ENCODE assay signal across 1 cellular context in genomic region chr9:38620483-38621433, GRCh38.
TF ChIP-seq lines count a peak whose summit lies in the region.

ANKRD18A (minus strand) TSS chr9:38620596; CDS start chr9:38620285, 311 bp downstream.

TF ChIP-seq in HEK293, 187 proteins besides CTCF, POLR2A, EP300 and RAD21 (continued from another document and continues in another):
- peak; percentile 35; the same call in 1 of the 2 replicates for TF ChIP-seq ZNF449 (tag by site-specific recombination; IDR thresholded peaks at IDR 0.05)
- no peak for TF ChIP-seq ZNF302 (tag by site-specific recombination; IDR thresholded peaks at IDR 0.05; ENCODE audit: low read depth)
- no peak for TF ChIP-seq ZBTB1 (tag by site-specific recombination; IDR thresholded peaks at IDR 0.05)
- peak; percentile 97 for TF ChIP-seq ZBTB8A (tag by site-specific recombination; IDR thresholded peaks at IDR 0.05)
- TF ChIP-seq REPIN1 (tag by site-specific recombination; IDR thresholded peaks at IDR 0.05; ENCODE audit: low read depth) = no peak
- TF ChIP-seq ZNF768 (tag by site-specific recombination; IDR thresholded peaks at IDR 0.05) = no peak
- TF ChIP-seq ZNF416 (tag by site-specific recombination; IDR thresholded peaks at IDR 0.05) = no peak
- no peak for TF ChIP-seq ZNF146 (tag by site-specific recombination; IDR thresholded peaks at IDR 0.05)
- no peak for TF ChIP-seq ZNF530 (tag by site-specific recombination; IDR thresholded peaks at IDR 0.05; ENCODE audit: low read depth)
- TF ChIP-seq ZNF280C (tag by site-specific recombination; IDR thresholded peaks at IDR 0.05) = no peak
- TF ChIP-seq ZNF140 (tag by site-specific recombination; IDR thresholded peaks at IDR 0.05) = no peak
- peak; percentile 63 for TF ChIP-seq ZNF660 (tag by site-specific recombination; IDR thresholded peaks at IDR 0.05)
- TF ChIP-seq ZNF677 (tag by site-specific recombination; IDR thresholded peaks at IDR 0.05) = no peak
- TF ChIP-seq YY1 (tag by site-specific recombination; IDR thresholded peaks at IDR 0.05) = peak; percentile 79
- TF ChIP-seq ZNF19 (tag by site-specific recombination; IDR thresholded peaks at IDR 0.05; ENCODE audit: low read depth) = no peak
- no peak for TF ChIP-seq ZBTB6 (tag by site-specific recombination; IDR thresholded peaks at IDR 0.05)
- TF ChIP-seq ZNF174 (tag by site-specific recombination; IDR thresholded peaks at IDR 0.05) = no peak
- TF ChIP-seq ZNF624 (tag by site-specific recombination; IDR thresholded peaks at IDR 0.05) = no peak
- no peak for TF ChIP-seq ZNF513 (tag by site-specific recombination; IDR thresholded peaks at IDR 0.05)
- TF ChIP-seq RBAK (tag by site-specific recombination; IDR thresholded peaks at IDR 0.05) = no peak
- TF ChIP-seq ZNF571 (tag by site-specific recombination; IDR thresholded peaks at IDR 0.05) = no peak
- TF ChIP-seq ZNF202 (tag by site-specific recombination; IDR thresholded peaks at IDR 0.05; ENCODE audit: borderline replicate concordance) = no peak
- 0 out of 2 replicates have a peak, but pooled peaks have one; percentile 61 for TF ChIP-seq HOXD13 (CRISPR knock-in tag; IDR thresholded peaks at IDR 0.05; ENCODE audit: borderline replicate concordance)
- no peak for TF ChIP-seq ZNF404 (tag by site-specific recombination; IDR thresholded peaks at IDR 0.05)
- no peak for TF ChIP-seq ZNF548 (tag by site-specific recombination; IDR thresholded peaks at IDR 0.05)
- TF ChIP-seq ZNF292 (tag by site-specific recombination; IDR thresholded peaks at IDR 0.05; ENCODE audit: borderline replicate concordance, low read depth) = no peak
- TF ChIP-seq ZNF791 (tag by site-specific recombination; IDR thresholded peaks at IDR 0.05) = no peak
- TF ChIP-seq ATF2 (tag by site-specific recombination; IDR thresholded peaks at IDR 0.05; ENCODE audit: low read depth) = no peak
- TF ChIP-seq ZNF645 (tag by site-specific recombination; IDR thresholded peaks at IDR 0.05) = no peak
- TF ChIP-seq BCL11A (tag by site-specific recombination; IDR thresholded peaks at IDR 0.05; ENCODE audit: low read depth) = no peak
- TF ChIP-seq PRDM4 (tag by site-specific recombination; IDR thresholded peaks at IDR 0.05) = no peak
- no peak for TF ChIP-seq AEBP2 (tag by site-specific recombination; IDR thresholded peaks at IDR 0.05; ENCODE audit: borderline replicate concordance)
- TF ChIP-seq HOXC10 (CRISPR knock-in tag; IDR thresholded peaks at IDR 0.05) = peak; percentile 67; the same call in 1 of the 2 replicates
- TF ChIP-seq TSHZ1 (tag by site-specific recombination; IDR thresholded peaks at IDR 0.05; ENCODE audit: borderline replicate concordance) = no peak
- 0 out of 2 replicates have a peak, but pooled peaks have one; percentile 11 for TF ChIP-seq ZBTB44 (tag by site-specific recombination; IDR thresholded peaks at IDR 0.05)
- TF ChIP-seq ZNF239 (tag by site-specific recombination; IDR thresholded peaks at IDR 0.05) = no peak
- TF ChIP-seq ZBTB49 (tag by site-specific recombination; IDR thresholded peaks at IDR 0.05; ENCODE audit: low read depth) = no peak
